In the genomic region with DNA sequence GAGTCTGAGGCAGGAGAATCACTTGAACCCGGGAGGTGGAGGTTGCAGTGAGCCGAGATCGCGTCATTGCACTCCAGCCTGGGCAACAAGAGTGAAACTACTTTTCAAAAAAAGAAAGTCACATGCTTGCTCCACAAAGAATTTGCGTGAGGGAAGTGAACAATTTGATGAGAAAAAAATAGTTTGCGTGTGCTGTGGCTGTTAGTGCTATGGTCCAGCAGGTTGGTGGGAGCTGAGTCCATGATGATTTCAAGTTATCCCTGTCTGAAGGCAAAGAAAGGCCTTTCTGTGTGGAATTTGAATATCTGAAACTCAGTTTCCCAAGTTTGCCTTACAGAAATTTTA, we compare ENCODE assay signal across 11 cellular contexts. TPM values are rescaled to one million over a fixed set of nuclear protein-coding genes. Genes with fewer than 3 reads are reported as not detected.
DNase-seq lines count a peak whose midpoint lies in the region; ATAC-seq, FAIRE-seq and TF ChIP-seq lines count a peak whose summit lies in the region.
"Had no signal": no experiment of that assay in that cellular context is flagged by ENCODE, and none has a peak within 500 bp of the region (broad histone marks: within the 10 kb centered on the region; RNA-seq: fewer than 3 reads in every experiment).

No MANE protein-coding gene starts in this region.

- CTCF ChIA-PET in HEK293 (lab: Yijun Ruan, JAX), result interaction anchor here (0.6 to 7.6 kb wide), 10 partner anchors 17 to 707 kb away, joined by 3 to 108 read pairs (median 3); no protein-coding TSS in a partner anchor
- CTCF ChIA-PET in activated CD8-positive, alpha-beta T cell treated with anti-CD3 and anti-CD28 coated beads, Interleukin-2, amount 10 ng/mL, durations not matched to agents 7 days and 5 days (lab: Charles Lee), result interaction anchor here (0.7 to 6.1 kb wide), 6 partner anchors 37 to 153 kb away, joined by 4 to 82 read pairs (median 27); no protein-coding TSS in a partner anchor

- FAIRE-seq in keratinocyte (lab: Jason Lieb, UNC), result no peak
- FAIRE-seq: RCC 7860 had no signal

- H3K4me1 Mint-ChIP-seq in activated CD8-positive, alpha-beta T cell treated with anti-CD3 and anti-CD28 coated beads, Interleukin-2, amount 10 ng/mL, durations not matched to agents 7 days and 5 days (ENCODE audit: low read depth), result peaks cover 67% of the 10 kb centered on the region

- H4K20me1 ChIP-seq in keratinocyte (ENCODE audit: control insufficient read depth, extremely low read depth, insufficient read depth, low read length), result peaks cover 27% of the 10 kb centered on the region

- H3K4me3 Mint-ChIP-seq in activated CD8-positive, alpha-beta T cell treated with anti-CD3 and anti-CD28 coated beads, Interleukin-2, amount 10 ng/mL, durations not matched to agents 7 days and 5 days, result peak overlapping the region; percentile 46

- H3K79me2 ChIP-seq in ACC112 (ENCODE audit: control insufficient read depth, insufficient read depth, low read length, unreplicated experiment) (peaks cover 53% of the 10 kb centered on the region), keratinocyte (ENCODE audit: control insufficient read depth, insufficient read depth, low read length) (peaks cover 61% of the 10 kb centered on the region)

- peaks cover 4% of the 10 kb centered on the region for H3K9me1 ChIP-seq in keratinocyte (ENCODE audit: control insufficient read depth, extremely low read depth, insufficient read depth, low read length)

- H3K27me3 ChIP-seq in ACC112 (ENCODE audit: insufficient read depth, low read length), result no peaks in the 10 kb centered on the region
- H3K27me3 ChIP-seq in keratinocyte (ENCODE audit: control insufficient read depth, extremely low read depth, insufficient read depth, low read length), result no peaks in the 10 kb centered on the region

- H3K27me3 Mint-ChIP-seq in activated CD8-positive, alpha-beta T cell treated with anti-CD3 and anti-CD28 coated beads, Interleukin-2, amount 10 ng/mL, durations not matched to agents 7 days and 5 days (ENCODE audit: low read depth), result no peaks in the 10 kb centered on the region

- ATAC-seq in activated CD8-positive, alpha-beta T cell treated with anti-CD3 and anti-CD28 coated beads, Interleukin-2, amount 10 ng/mL, durations not matched to agents 7 days and 5 days, result no peak
- ATAC-seq in HG03432 (IDR thresholded peaks at IDR 0.05; ENCODE audit: unreplicated experiment), result no peak

- no peak for TF ChIP-seq CTCF in HEK293 (tag by site-specific recombination; IDR thresholded peaks at IDR 0.05)
- no peak for TF ChIP-seq CTCF in keratinocyte (optimal IDR thresholded peaks at IDR 0.05 in 1 of 3, IDR thresholded peaks at IDR 0.05 in 1 of 3, conservative IDR thresholded peaks at IDR 0.05 in 1 of 3; ENCODE audit: extremely low read depth in 1 of 3, insufficient read depth in 2 of 3, low read length in 3 of 3)

- POLR2A ChIA-PET in HEK293 (lab: Yijun Ruan, JAX), result interaction anchor here (0.9 kb wide), 1 partner anchor 63 kb away, joined by 3 read pairs; no protein-coding TSS in a partner anchor
- POLR2A ChIA-PET in activated CD8-positive, alpha-beta T cell treated with anti-CD3 and anti-CD28 coated beads, Interleukin-2, amount 10 ng/mL, durations not matched to agents 7 days and 5 days (lab: Charles Lee), result no interaction called here

- H3K9me3 ChIP-seq in HEK293 (ENCODE audit: control insufficient read depth, insufficient read depth, low read depth, low read length) (no peaks in the 10 kb centered on the region), keratinocyte (ENCODE audit: control insufficient read depth, low read depth, low read length) (no peaks in the 10 kb centered on the region)

- H3K36me3 ChIP-seq in ACC112 (ENCODE audit: insufficient read depth, low read length), result peaks cover 20% of the 10 kb centered on the region; the same call in 1 of the 2 replicates
- peaks cover 43 to 76% of the 10 kb centered on the region in 2 experiments for H3K36me3 ChIP-seq in HEK293 (ENCODE audit: control insufficient read depth in 2 of 2, insufficient read depth in 1 of 2, low read length in 2 of 2)
- H3K36me3 ChIP-seq in keratinocyte (ENCODE audit: control insufficient read depth in 2 of 2, extremely low read depth in 1 of 2, insufficient read depth in 2 of 2, low read length in 2 of 2), result peaks cover 9 to 34% of the 10 kb centered on the region in 2 experiments

- peak overlapping the region; percentile 94 for H3K4me2 ChIP-seq in keratinocyte (ENCODE audit: control insufficient read depth, extremely low read depth, insufficient read depth, low read depth, low read length)

- H3K4me1 ChIP-seq in ACC112 (ENCODE audit: control insufficient read depth, insufficient read depth, low read length, unreplicated experiment) (peaks cover 52% of the 10 kb centered on the region), HEK293 (ENCODE audit: control insufficient read depth, insufficient read depth, low read length) (peaks cover 20% of the 10 kb centered on the region), keratinocyte (ENCODE audit: control insufficient read depth, extremely low read depth, insufficient read depth, low read length) (peaks cover 58% of the 10 kb centered on the region)

- H3K27ac Mint-ChIP-seq in activated CD8-positive, alpha-beta T cell treated with anti-CD3 and anti-CD28 coated beads, Interleukin-2, amount 10 ng/mL, durations not matched to agents 7 days and 5 days, result peak overlapping the region; percentile 71

- dilution Hi-C loops in keratinocyte (cut with MboI; ENCODE audit: extremely low pct_ligation_motif_present, low sequenced_read_pairs), result no loop called here

- H3K27ac ChIP-seq in ACC112 (ENCODE audit: low read depth, low read length), result peak overlapping the region; percentile 64
- no peak overlapping the region for H3K27ac ChIP-seq in HEK293 (ENCODE audit: extremely low read depth, low read depth, low read length)
- peak overlapping the region; percentile 100 for H3K27ac ChIP-seq in keratinocyte (ENCODE audit: control insufficient read depth, insufficient read depth, low read length)

- H2AFZ ChIP-seq in ACC112 (ENCODE audit: low read length, unreplicated experiment) (no peak overlapping the region), keratinocyte (ENCODE audit: control insufficient read depth, low read length) (no peak overlapping the region)

- no peak for DNase-seq in activated CD8-positive, alpha-beta T cell treated with anti-CD3 and anti-CD28 coated beads, Interleukin-2, amount 10 ng/mL, durations not matched to agents 7 days and 5 days
- no peak for DNase-seq in keratinocyte (ENCODE audit: low read depth, low spot score)
- no peak for DNase-seq in iPS-NIHi11 (ENCODE audit: low spot score)
- no peak for DNase-seq in GM19238 (ENCODE audit: insufficient read length, low spot score)
- DNase-seq in NCI-H1694 (lab: John Stamatoyannopoulos, UW), result no peak
- DNase-seq: DMS53; effector CD8-positive, alpha-beta T cell had no signal

- H3K4me3 ChIP-seq in ACC112 (ENCODE audit: low read depth, low read length) (peak overlapping the region; percentile 99), HEK293 (ENCODE audit: low read depth, low read length) (no peak overlapping the region), keratinocyte (ENCODE audit: control insufficient read depth in 2 of 3, extremely low read depth in 1 of 3, insufficient read depth in 2 of 3, low read depth in 1 of 3, low read length in 3 of 3) (peak overlapping the region; percentile 97 to 100 (median 99))

- peak overlapping the region; percentile 100 for H3K9ac ChIP-seq in keratinocyte (ENCODE audit: control insufficient read depth, extremely low read depth, insufficient read depth, low read length)

- H3K9me3 Mint-ChIP-seq in activated CD8-positive, alpha-beta T cell treated with anti-CD3 and anti-CD28 coated beads, Interleukin-2, amount 10 ng/mL, durations not matched to agents 7 days and 5 days (ENCODE audit: insufficient read depth), result no peaks in the 10 kb centered on the region

- peaks cover 70% of the 10 kb centered on the region for H3K36me3 Mint-ChIP-seq in activated CD8-positive, alpha-beta T cell treated with anti-CD3 and anti-CD28 coated beads, Interleukin-2, amount 10 ng/mL, durations not matched to agents 7 days and 5 days (ENCODE audit: low read depth)

RNA-seq across cellular contexts. Expression of a gene that starts 21.0 kb away (rescaled TPM):
- not detected for total RNA-seq in activated CD8-positive, alpha-beta T cell treated with anti-CD3 and anti-CD28 coated beads, Interleukin-2, amount 10 ng/mL, durations not matched to agents 7 days and 5 days
- 0.65 to 1.7 TPM (median 1.2 TPM) in 3 replicates for polyA plus RNA-seq in keratinocyte
- polyA plus RNA-seq in keratinocyte (2011; ENCODE audit: low read depth), result not detected
- polyA plus RNA-seq in keratinocyte (2011; cell fraction: cytosol; rRNA removed), result 0.55 and 0.81 TPM in 2 replicates
- polyA plus RNA-seq in keratinocyte (2011; cell fraction: nucleus; rRNA removed), result 6.7 and 11.7 TPM in 2 replicates
- 0.68 and 0.72 TPM in 2 replicates for polyA plus RNA-seq in keratinocyte (2012; ENCODE audit: low replicate concordance)
- 0.38 to 0.96 TPM in 2 of 3 replicates, not detected in the other for polyA minus RNA-seq in keratinocyte
- not detected for polyA minus RNA-seq in keratinocyte (2011; cell fraction: cytosol; rRNA and poly(A)+ RNA removed)
- polyA minus RNA-seq in keratinocyte (2011; cell fraction: nucleus; rRNA and poly(A)+ RNA removed), result 1.3 and 1.8 TPM in 2 replicates

RNA-seq across cellular contexts. Expression of a gene that starts 23.3 kb away (rescaled TPM):
- total RNA-seq in activated CD8-positive, alpha-beta T cell treated with anti-CD3 and anti-CD28 coated beads, Interleukin-2, amount 10 ng/mL, durations not matched to agents 7 days and 5 days, result under 1 TPM in 1 of 2 experiments, not detected in 1; 0.40 TPM
- 10.3 to 26.1 TPM (median 15.3 TPM) in 3 replicates for polyA plus RNA-seq in keratinocyte
- polyA plus RNA-seq in keratinocyte (2011; ENCODE audit: low read depth), result 2.1 TPM
- polyA plus RNA-seq in keratinocyte (2011; cell fraction: cytosol; rRNA removed), result 15.3 and 37.7 TPM in 2 replicates
- polyA plus RNA-seq in keratinocyte (2011; cell fraction: nucleus; rRNA removed), result 15.4 and 26.2 TPM in 2 replicates
- 6.2 and 33.8 TPM in 2 replicates for polyA plus RNA-seq in keratinocyte (2012; ENCODE audit: low replicate concordance)
- polyA minus RNA-seq in keratinocyte, result 9.0 to 17.2 TPM (median 11.8 TPM) in 3 replicates
- polyA minus RNA-seq in keratinocyte (2011; cell fraction: cytosol; rRNA and poly(A)+ RNA removed), result 42.6 TPM
- 12.3 and 17.7 TPM in 2 replicates for polyA minus RNA-seq in keratinocyte (2011; cell fraction: nucleus; rRNA and poly(A)+ RNA removed)

RNA-seq across cellular contexts. Expression of a gene that starts 24.8 kb away (rescaled TPM):
- not detected for total RNA-seq in activated CD8-positive, alpha-beta T cell treated with anti-CD3 and anti-CD28 coated beads, Interleukin-2, amount 10 ng/mL, durations not matched to agents 7 days and 5 days
- 38.7 to 63.2 TPM (median 45.8 TPM) in 3 replicates for polyA plus RNA-seq in keratinocyte
- 42.7 TPM for polyA plus RNA-seq in keratinocyte (2011; ENCODE audit: low read depth)
- 52.9 and 55.5 TPM in 2 replicates for polyA plus RNA-seq in keratinocyte (2011; cell fraction: cytosol; rRNA removed)
- polyA plus RNA-seq in keratinocyte (2011; cell fraction: nucleus; rRNA removed), result 80.8 and 105 TPM in 2 replicates
- 37.2 and 79.4 TPM in 2 replicates for polyA plus RNA-seq in keratinocyte (2012; ENCODE audit: low replicate concordance)
- polyA minus RNA-seq in keratinocyte, result 33.4 to 50.5 TPM (median 35.0 TPM) in 3 replicates
- 79.8 TPM for polyA minus RNA-seq in keratinocyte (2011; cell fraction: cytosol; rRNA and poly(A)+ RNA removed)
- 33.3 and 45.4 TPM in 2 replicates for polyA minus RNA-seq in keratinocyte (2011; cell fraction: nucleus; rRNA and poly(A)+ RNA removed)

RNA-seq across cellular contexts. Expression of a gene that starts 59.6 kb away (rescaled TPM):
- total RNA-seq in activated CD8-positive, alpha-beta T cell treated with anti-CD3 and anti-CD28 coated beads, Interleukin-2, amount 10 ng/mL, durations not matched to agents 7 days and 5 days, result 10 to 100 TPM; 51.4 to 52.1 TPM
- polyA plus RNA-seq in keratinocyte, result 14.9 to 22.6 TPM (median 20.6 TPM) in 3 replicates
- polyA plus RNA-seq in keratinocyte (2011; ENCODE audit: low read depth), result 27.6 TPM
- polyA plus RNA-seq in keratinocyte (2011; cell fraction: cytosol; rRNA removed), result 9.1 and 16.9 TPM in 2 replicates
- polyA plus RNA-seq in keratinocyte (2011; cell fraction: nucleus; rRNA removed), result 61.7 and 94.2 TPM in 2 replicates
- 40.0 and 43.0 TPM in 2 replicates for polyA plus RNA-seq in keratinocyte (2012; ENCODE audit: low replicate concordance)
- 25.6 to 54.8 TPM (median 27.0 TPM) in 3 replicates for polyA minus RNA-seq in keratinocyte
- polyA minus RNA-seq in keratinocyte (2011; cell fraction: cytosol; rRNA and poly(A)+ RNA removed), result 32.8 TPM
- polyA minus RNA-seq in keratinocyte (2011; cell fraction: nucleus; rRNA and poly(A)+ RNA removed), result 53.1 and 55.9 TPM in 2 replicates
